Comparison of ENCODE assay signal across 8 cellular contexts in genomic region chr22:43230983-43231723, GRCh38. TPM values are rescaled to one million over a fixed set of nuclear protein-coding genes. Genes with fewer than 3 reads are reported as not detected.
DNase-seq lines count a peak whose midpoint lies in the region; ATAC-seq, FAIRE-seq and TF ChIP-seq lines count a peak whose summit lies in the region.

No MANE protein-coding gene starts in this region.

- no peak overlapping the region for H2AK5ac ChIP-seq in trophoblast cell (ENCODE audit: low read length)

- H3K36me3 Mint-ChIP-seq in Calu3 (ENCODE audit: insufficient read depth, unreplicated experiment): peaks cover 4% of the 10 kb centered on the region
- no peaks in the 10 kb centered on the region for H3K36me3 Mint-ChIP-seq in activated T-cell treated with anti-CD3 and anti-CD28 coated beads, Interleukin-2, amount 50 U/mL, for 24 hours (ENCODE audit: low read depth)

- no peak overlapping the region for H3K4ac ChIP-seq in trophoblast cell (ENCODE audit: low read depth, low read length)

- no peak overlapping the region for H3K18ac ChIP-seq in trophoblast cell (ENCODE audit: low read length)

- FAIRE-seq in HTR-8/SVneo (lab: Jason Lieb, UNC): peak; percentile 58

- H3K4me2 ChIP-seq in OCI-LY7 (ENCODE audit: low read length) (no peak overlapping the region), trophoblast cell (ENCODE audit: low read length) (no peak overlapping the region)

- no peaks in the 10 kb centered on the region for H3K79me2 ChIP-seq in OCI-LY7 (ENCODE audit: insufficient read depth, low read depth, low read length)
- H3K79me2 ChIP-seq in trophoblast cell (ENCODE audit: control insufficient read depth, insufficient read depth, low read length, poor library complexity): no peaks in the 10 kb centered on the region

- H2BK12ac ChIP-seq in trophoblast cell (ENCODE audit: low read length): no peak overlapping the region

- no peaks in the 10 kb centered on the region for H3K9me3 ChIP-seq in OCI-LY7 (ENCODE audit: low read length)
- H3K9me3 ChIP-seq in trophoblast cell (ENCODE audit: insufficient read depth, low read depth, low read length): peaks cover 2% of the 10 kb centered on the region
- no peaks in the 10 kb centered on the region for H3K9me3 ChIP-seq in vagina

- H3K23ac ChIP-seq in trophoblast cell (ENCODE audit: low read length): no peak overlapping the region

- H2BK120ac ChIP-seq in trophoblast cell (ENCODE audit: insufficient read depth, low read length, poor library complexity): no peak overlapping the region

- DNase-seq in Calu3 (peak; percentile 81), HTR-8/SVneo (ENCODE audit: insufficient read length, low spot score) (peak; percentile 73), OCI-LY7 (ENCODE audit: low spot score) (peak; percentile 70), fibroblast of villous mesenchyme (ENCODE audit: low read depth) (peak; percentile 37), trophoblast cell (peak; percentile 55 to 76), vagina (ENCODE audit: extremely low spot score in 2 of 2) (no peak)
- peak; percentile 81 for DNase-seq in activated T-cell treated with anti-CD3 and anti-CD28 coated beads, Interleukin-2, amount 50 U/mL, for 24 hours

- no peaks in the 10 kb centered on the region for H3K9me2 ChIP-seq in OCI-LY7 (ENCODE audit: insufficient read depth, low read length)

- no TSS peak for BruUV-seq in Calu3 (replicated peaks; lab: Mats Ljungman, UMichigan)
- BruUV-seq in OCI-LY7 (replicated peaks; lab: Mats Ljungman, UMichigan): no TSS peak

- TF ChIP-seq CTCF in Calu3 (IDR thresholded peaks at IDR 0.05; ENCODE audit: unreplicated experiment): peak; percentile 97
- TF ChIP-seq CTCF in OCI-LY7 (conservative IDR thresholded peaks at IDR 0.05; ENCODE audit: low read length): peak; percentile 98
- peak; percentile 94 for TF ChIP-seq CTCF in fibroblast of villous mesenchyme (IDR thresholded peaks at IDR 0.05; ENCODE audit: insufficient read depth, low read depth, low read length)
- TF ChIP-seq CTCF in vagina (IDR thresholded peaks at IDR 0.05): peak; percentile 76 to 90 (median 77)

- H3K4me3 Mint-ChIP-seq in Calu3 (ENCODE audit: low read depth, unreplicated experiment): peak overlapping the region; percentile 33
- H3K4me3 Mint-ChIP-seq in activated T-cell treated with anti-CD3 and anti-CD28 coated beads, Interleukin-2, amount 50 U/mL, for 24 hours: no peak overlapping the region

- no peak overlapping the region for H4K8ac ChIP-seq in trophoblast cell (ENCODE audit: low read depth, low read length)

- ATAC-seq in HG02840 (IDR thresholded peaks at IDR 0.05; ENCODE audit: low FRiP score, unreplicated experiment): no peak

- peaks cover 65% of the 10 kb centered on the region for H3K27me3 Mint-ChIP-seq in Calu3 (ENCODE audit: unreplicated experiment)
- peaks cover 2% of the 10 kb centered on the region for H3K27me3 Mint-ChIP-seq in activated T-cell treated with anti-CD3 and anti-CD28 coated beads, Interleukin-2, amount 50 U/mL, for 24 hours

- peak overlapping the region; percentile 9 for H3K27ac Mint-ChIP-seq in Calu3 (ENCODE audit: unreplicated experiment)
- H3K27ac Mint-ChIP-seq in activated T-cell treated with anti-CD3 and anti-CD28 coated beads, Interleukin-2, amount 50 U/mL, for 24 hours: no peak overlapping the region

- WGBS in trophoblast cell (ENCODE audit: extremely low coverage, insufficient coverage, insufficient read length): no CpG with 5 or more reads among the region's 23 CpGs

- H3K14ac ChIP-seq in trophoblast cell (ENCODE audit: low read length): no peak overlapping the region

- no peaks in the 10 kb centered on the region for H3K9me3 Mint-ChIP-seq in Calu3 (ENCODE audit: low read depth, unreplicated experiment)
- H3K9me3 Mint-ChIP-seq in activated T-cell treated with anti-CD3 and anti-CD28 coated beads, Interleukin-2, amount 50 U/mL, for 24 hours: no peaks in the 10 kb centered on the region

- H3K4me3 ChIP-seq in OCI-LY7 (ENCODE audit: low read depth, low read length, poor library complexity, severe bottlenecking): no peak overlapping the region
- H3K4me3 ChIP-seq in fibroblast of villous mesenchyme (ENCODE audit: low read depth, low read length): no peak overlapping the region
- H3K4me3 ChIP-seq in trophoblast cell (ENCODE audit: low read depth, low read length): no peak overlapping the region
- H3K4me3 ChIP-seq in vagina: no peak overlapping the region

- H3K79me1 ChIP-seq in trophoblast cell (ENCODE audit: low read length): no peaks in the 10 kb centered on the region

- H3K4me1 ChIP-seq in OCI-LY7 (ENCODE audit: insufficient read depth, low read length, poor library complexity, severe bottlenecking) (peaks cover 4% of the 10 kb centered on the region), trophoblast cell (ENCODE audit: control insufficient read depth in 1 of 2, insufficient read depth in 2 of 2, low read length in 2 of 2) (peaks cover 7 to 10% of the 10 kb centered on the region in 2 experiments), vagina (peaks cover 7% of the 10 kb centered on the region)

- intact Hi-C loops in Calu3 (cut with micrococcal nuclease; ENCODE audit: unreplicated experiment) (loop anchor here (1.0 kb wide), 2 partner anchors 115 to 154 kb away; no protein-coding TSS in a partner anchor), OCI-LY7 (cut with micrococcal nuclease; ENCODE audit: unreplicated experiment) (loop anchor here (1.0 kb wide), 1 partner anchor 115 kb away; no protein-coding TSS in a partner anchor), vagina (cut with DNase I) (no loop called here)

- H3K36me3 ChIP-seq in OCI-LY7 (ENCODE audit: insufficient read depth, low read length) (no peaks in the 10 kb centered on the region), trophoblast cell (ENCODE audit: control insufficient read depth in 1 of 2, insufficient read depth in 2 of 2, low read length in 2 of 2) (no peaks in the 10 kb centered on the region), vagina (no peaks in the 10 kb centered on the region)

- POLR2A ChIA-PET in OCI-LY7 (lab: Charles Lee): no interaction called here

- H3K27ac ChIP-seq in OCI-LY7 (ENCODE audit: low read depth, low read length, poor library complexity, severe bottlenecking) (no peak overlapping the region), trophoblast cell (ENCODE audit: low read depth, low read length) (no peak overlapping the region), vagina (no peak overlapping the region)

- H3K27me3 ChIP-seq in trophoblast cell (ENCODE audit: insufficient read depth, low read length) (no peaks in the 10 kb centered on the region), vagina (no peaks in the 10 kb centered on the region)

- no peak overlapping the region for H3K9ac ChIP-seq in trophoblast cell (ENCODE audit: low read length)

- no peak overlapping the region for H4K91ac ChIP-seq in trophoblast cell (ENCODE audit: low read depth, low read length)

- H2BK5ac ChIP-seq in trophoblast cell (ENCODE audit: low read depth, low read length, poor library complexity): no peak overlapping the region

- H2AFZ ChIP-seq in OCI-LY7 (ENCODE audit: low read length) (no peak overlapping the region), trophoblast cell (ENCODE audit: insufficient read depth, low read length, poor library complexity) (no peak overlapping the region)

- TF ChIP-seq POLR2A in vagina (IDR thresholded peaks at IDR 0.05): no peak

- no peaks in the 10 kb centered on the region for H4K20me1 ChIP-seq in OCI-LY7 (ENCODE audit: insufficient read depth, low read length)

- H3K4me1 Mint-ChIP-seq in Calu3 (ENCODE audit: low read depth, unreplicated experiment): peaks cover 18% of the 10 kb centered on the region
- H3K4me1 Mint-ChIP-seq in activated T-cell treated with anti-CD3 and anti-CD28 coated beads, Interleukin-2, amount 50 U/mL, for 24 hours (ENCODE audit: low read depth): no peaks in the 10 kb centered on the region

- CTCF ChIA-PET in Calu3 (lab: Charles Lee): interaction anchor here (0.6 to 2.0 kb wide), 12 partner anchors 13 to 477 kb away, joined by 3 to 33 read pairs (median 4); partner anchors contain the start of gene TTLL12
- CTCF ChIA-PET in OCI-LY7 (lab: Charles Lee; ENCODE audit: unreplicated experiment): interaction anchor here (0.5 to 1.1 kb wide), 2 partner anchors 19 to 156 kb away, joined by 3 read pairs; no protein-coding TSS in a partner anchor

- H4K12ac ChIP-seq in trophoblast cell (ENCODE audit: low read depth, low read length): no peak overlapping the region

RNA-seq across cellular contexts. Expression of gene TTLL12, which starts 44.2 kb away (rescaled TPM):
- 63.4 and 69.6 TPM in 2 replicates for total RNA-seq in Calu3 (2022)
- 66.7 and 71.5 TPM in 2 replicates for total RNA-seq in OCI-LY7 (2014; rRNA removed; shearing (Covaris generic))
- total RNA-seq in OCI-LY7 (2022): 62.6 and 66.5 TPM in 2 replicates
- total RNA-seq in fibroblast of villous mesenchyme: 22.9 and 27.1 TPM in 2 replicates
- 20.0 and 21.1 TPM in 2 replicates for polyA plus RNA-seq in trophoblast cell (2013)
- total RNA-seq in vagina: 56.2 TPM

Comparison
In these comparisons a context has a peak if more than half of its experiments do, and no peak if none do; other contexts are left out.
1. DNase-seq: peak in Calu3 (single experiment), HTR-8/SVneo (single experiment), OCI-LY7 (single experiment), activated T-cell treated with anti-CD3 and anti-CD28 coated beads, Interleukin-2, amount 50 U/mL, for 24 hours (single experiment), fibroblast of villous mesenchyme (single experiment) and trophoblast cell (2 of 2); none in vagina (0 of 2).
2. Peak in every context shown above with its lines, with median percentiles within 50 percentile points of each other: CTCF ChIP-seq.